ENCODE assay signal across 1 cellular context in the genomic region with DNA sequence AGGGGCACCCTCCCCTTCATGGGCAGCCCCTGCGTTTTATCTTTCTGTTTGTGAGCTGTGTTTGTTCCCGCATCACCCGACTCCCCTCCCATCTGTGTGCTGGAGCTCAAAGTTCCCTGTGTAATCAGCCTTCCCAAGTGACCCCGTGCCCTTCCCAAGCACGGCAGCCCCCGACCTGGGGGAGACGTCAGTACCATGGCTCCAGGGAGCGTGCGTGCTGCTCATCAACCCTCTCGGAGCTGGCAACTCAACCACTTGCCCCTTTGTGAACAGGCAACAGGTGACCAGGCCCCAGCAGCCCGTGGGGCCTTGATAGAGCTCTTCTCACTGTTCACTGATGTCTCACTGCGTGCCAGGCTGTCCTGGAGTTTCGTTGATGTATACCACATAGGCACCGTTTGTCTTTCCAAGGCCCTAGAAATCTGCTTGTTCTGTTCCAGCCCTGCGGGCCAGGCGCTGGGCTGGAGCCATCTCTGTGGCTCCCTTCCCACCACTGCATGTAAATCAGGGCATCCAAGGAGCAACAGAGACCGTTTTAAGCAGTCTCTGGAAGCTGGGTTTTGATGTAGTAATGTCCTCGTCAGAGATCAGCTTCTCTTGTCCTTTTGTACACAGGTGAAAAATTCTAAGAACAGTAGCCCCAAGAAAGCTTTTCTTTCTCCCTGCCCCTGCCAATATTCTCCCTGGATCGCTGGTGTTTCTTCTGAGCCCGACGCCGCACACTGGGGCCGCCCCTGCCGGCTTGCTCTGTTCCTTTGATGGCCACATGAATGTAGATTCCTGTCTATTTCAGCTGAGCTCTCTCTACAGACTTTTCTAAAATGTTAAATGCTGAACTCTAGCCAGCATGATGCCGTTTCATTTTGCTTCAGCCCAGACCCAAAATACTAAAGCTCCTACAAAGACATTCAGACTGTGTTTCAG.
TF ChIP-seq lines count a peak whose summit lies in the region.

No MANE protein-coding gene starts in this region.

TF ChIP-seq in HepG2, 621 proteins besides CTCF, POLR2A, EP300 and RAD21 (continued from another document and continues in another):
- TF ChIP-seq SRSF4 (IDR thresholded peaks at IDR 0.05; ENCODE audit: low read depth, low read length, poor library complexity, severe bottlenecking) (no peak), KLF13 (CRISPR knock-in tag; IDR thresholded peaks at IDR 0.05) (no peak), MATR3 (CRISPR knock-in tag; IDR thresholded peaks at IDR 0.05) (no peak), XRCC5 (optimal IDR thresholded peaks at IDR 0.05; ENCODE audit: low read length) (peak; percentile 81), RBM22 (optimal IDR thresholded peaks at IDR 0.05; ENCODE audit: low read length) (no peak), ZMYM4 (CRISPR knock-in tag; IDR thresholded peaks at IDR 0.05) (peak; percentile 76; the same call in 1 of the 2 replicates), ZNF878 (CRISPR knock-in tag; IDR thresholded peaks at IDR 0.05) (no peak), ZNF264 (CRISPR knock-in tag; IDR thresholded peaks at IDR 0.05) (peak; percentile 12; the same call in 1 of the 2 replicates), SNAI1 (CRISPR knock-in tag; IDR thresholded peaks at IDR 0.05; ENCODE audit: borderline replicate concordance) (no peak), KDM3A (CRISPR knock-in tag; IDR thresholded peaks at IDR 0.05; ENCODE audit: low read depth) (no peak), NCOR1 (IDR thresholded peaks at IDR 0.05; ENCODE audit: borderline replicate concordance, low read length) (peak; percentile 32; the same call in 1 of the 2 replicates), SALL1 (CRISPR knock-in tag; IDR thresholded peaks at IDR 0.05) (peak; percentile 95), YEATS4 (CRISPR knock-in tag; IDR thresholded peaks at IDR 0.05; ENCODE audit: borderline replicate concordance) (no peak; the same call in 1 of the 2 replicates), HNRNPK (IDR thresholded peaks at IDR 0.05; ENCODE audit: low read depth, low read length, poor library complexity, severe bottlenecking) (no peak), NONO (IDR thresholded peaks at IDR 0.05) (no peak), NONO (CRISPR knock-in tag; conservative IDR thresholded peaks at IDR 0.05) (peak; percentile 62; the same call in 1 of the 2 replicates), ZBTB7A (CRISPR knock-in tag; IDR thresholded peaks at IDR 0.05) (peak; percentile 91), ZNF441 (CRISPR knock-in tag; IDR thresholded peaks at IDR 0.05; ENCODE audit: borderline replicate concordance) (peak; percentile 18; the same call in 1 of the 2 replicates), DMAP1 (CRISPR knock-in tag; IDR thresholded peaks at IDR 0.05) (no peak), KLF11 (CRISPR knock-in tag; IDR thresholded peaks at IDR 0.05) (no peak), SMARCC2 (IDR thresholded peaks at IDR 0.05) (no peak), SP2 (CRISPR knock-in tag; IDR thresholded peaks at IDR 0.05) (no peak), ZNF296 (CRISPR knock-in tag; conservative IDR thresholded peaks at IDR 0.05) (no peak), JUND (CRISPR knock-in tag; IDR thresholded peaks at IDR 0.05) (0 out of 2 replicates have a peak, but pooled peaks have one; percentile 16), REPIN1 (CRISPR knock-in tag; IDR thresholded peaks at IDR 0.05; ENCODE audit: borderline replicate concordance, low read depth) (0 out of 2 replicates have a peak, but pooled peaks have one; percentile 9), MED8 (CRISPR knock-in tag; IDR thresholded peaks at IDR 0.05; ENCODE audit: insufficient replicate concordance) (no peak), FOXJ3 (CRISPR knock-in tag; IDR thresholded peaks at IDR 0.05; ENCODE audit: borderline replicate concordance) (no peak), ZFP62 (CRISPR knock-in tag; IDR thresholded peaks at IDR 0.05) (no peak), ZNF207 (IDR thresholded peaks at IDR 0.05; ENCODE audit: borderline replicate concordance) (no peak), RORA (CRISPR knock-in tag; IDR thresholded peaks at IDR 0.05) (no peak)
- TF ChIP-seq, protein P1, sequence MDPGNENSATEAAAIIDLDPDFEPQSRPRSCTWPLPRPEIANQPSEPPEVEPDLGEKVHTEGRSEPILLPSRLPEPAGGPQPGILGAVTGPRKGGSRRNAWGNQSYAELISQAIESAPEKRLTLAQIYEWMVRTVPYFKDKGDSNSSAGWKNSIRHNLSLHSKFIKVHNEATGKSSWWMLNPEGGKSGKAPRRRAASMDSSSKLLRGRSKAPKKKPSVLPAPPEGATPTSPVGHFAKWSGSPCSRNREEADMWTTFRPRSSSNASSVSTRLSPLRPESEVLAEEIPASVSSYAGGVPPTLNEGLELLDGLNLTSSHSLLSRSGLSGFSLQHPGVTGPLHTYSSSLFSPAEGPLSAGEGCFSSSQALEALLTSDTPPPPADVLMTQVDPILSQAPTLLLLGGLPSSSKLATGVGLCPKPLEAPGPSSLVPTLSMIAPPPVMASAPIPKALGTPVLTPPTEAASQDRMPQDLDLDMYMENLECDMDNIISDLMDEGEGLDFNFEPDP (CRISPR knock-in tag; conservative IDR thresholded peaks at IDR 0.05), result no peak
- TF ChIP-seq, protein P2, sequence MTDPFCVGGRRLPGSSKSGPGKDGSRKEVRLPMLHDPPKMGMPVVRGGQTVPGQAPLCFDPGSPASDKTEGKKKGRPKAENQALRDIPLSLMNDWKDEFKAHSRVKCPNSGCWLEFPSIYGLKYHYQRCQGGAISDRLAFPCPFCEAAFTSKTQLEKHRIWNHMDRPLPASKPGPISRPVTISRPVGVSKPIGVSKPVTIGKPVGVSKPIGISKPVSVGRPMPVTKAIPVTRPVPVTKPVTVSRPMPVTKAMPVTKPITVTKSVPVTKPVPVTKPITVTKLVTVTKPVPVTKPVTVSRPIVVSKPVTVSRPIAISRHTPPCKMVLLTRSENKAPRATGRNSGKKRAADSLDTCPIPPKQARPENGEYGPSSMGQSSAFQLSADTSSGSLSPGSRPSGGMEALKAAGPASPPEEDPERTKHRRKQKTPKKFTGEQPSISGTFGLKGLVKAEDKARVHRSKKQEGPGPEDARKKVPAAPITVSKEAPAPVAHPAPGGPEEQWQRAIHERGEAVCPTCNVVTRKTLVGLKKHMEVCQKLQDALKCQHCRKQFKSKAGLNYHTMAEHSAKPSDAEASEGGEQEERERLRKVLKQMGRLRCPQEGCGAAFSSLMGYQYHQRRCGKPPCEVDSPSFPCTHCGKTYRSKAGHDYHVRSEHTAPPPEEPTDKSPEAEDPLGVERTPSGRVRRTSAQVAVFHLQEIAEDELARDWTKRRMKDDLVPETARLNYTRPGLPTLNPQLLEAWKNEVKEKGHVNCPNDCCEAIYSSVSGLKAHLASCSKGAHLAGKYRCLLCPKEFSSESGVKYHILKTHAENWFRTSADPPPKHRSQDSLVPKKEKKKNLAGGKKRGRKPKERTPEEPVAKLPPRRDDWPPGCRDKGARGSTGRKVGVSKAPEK (CRISPR knock-in tag; IDR thresholded peaks at IDR 0.05; ENCODE audit: borderline replicate concordance), result no peak
- TF ChIP-seq, protein P3, sequence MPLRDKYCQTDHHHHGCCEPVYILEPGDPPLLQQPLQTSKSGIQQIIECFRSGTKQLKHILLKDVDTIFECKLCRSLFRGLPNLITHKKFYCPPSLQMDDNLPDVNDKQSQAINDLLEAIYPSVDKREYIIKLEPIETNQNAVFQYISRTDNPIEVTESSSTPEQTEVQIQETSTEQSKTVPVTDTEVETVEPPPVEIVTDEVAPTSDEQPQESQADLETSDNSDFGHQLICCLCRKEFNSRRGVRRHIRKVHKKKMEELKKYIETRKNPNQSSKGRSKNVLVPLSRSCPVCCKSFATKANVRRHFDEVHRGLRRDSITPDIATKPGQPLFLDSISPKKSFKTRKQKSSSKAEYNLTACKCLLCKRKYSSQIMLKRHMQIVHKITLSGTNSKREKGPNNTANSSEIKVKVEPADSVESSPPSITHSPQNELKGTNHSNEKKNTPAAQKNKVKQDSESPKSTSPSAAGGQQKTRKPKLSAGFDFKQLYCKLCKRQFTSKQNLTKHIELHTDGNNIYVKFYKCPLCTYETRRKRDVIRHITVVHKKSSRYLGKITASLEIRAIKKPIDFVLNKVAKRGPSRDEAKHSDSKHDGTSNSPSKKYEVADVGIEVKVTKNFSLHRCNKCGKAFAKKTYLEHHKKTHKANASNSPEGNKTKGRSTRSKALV (CRISPR knock-in tag; IDR thresholded peaks at IDR 0.05), result no peak
- TF ChIP-seq, protein P4, sequence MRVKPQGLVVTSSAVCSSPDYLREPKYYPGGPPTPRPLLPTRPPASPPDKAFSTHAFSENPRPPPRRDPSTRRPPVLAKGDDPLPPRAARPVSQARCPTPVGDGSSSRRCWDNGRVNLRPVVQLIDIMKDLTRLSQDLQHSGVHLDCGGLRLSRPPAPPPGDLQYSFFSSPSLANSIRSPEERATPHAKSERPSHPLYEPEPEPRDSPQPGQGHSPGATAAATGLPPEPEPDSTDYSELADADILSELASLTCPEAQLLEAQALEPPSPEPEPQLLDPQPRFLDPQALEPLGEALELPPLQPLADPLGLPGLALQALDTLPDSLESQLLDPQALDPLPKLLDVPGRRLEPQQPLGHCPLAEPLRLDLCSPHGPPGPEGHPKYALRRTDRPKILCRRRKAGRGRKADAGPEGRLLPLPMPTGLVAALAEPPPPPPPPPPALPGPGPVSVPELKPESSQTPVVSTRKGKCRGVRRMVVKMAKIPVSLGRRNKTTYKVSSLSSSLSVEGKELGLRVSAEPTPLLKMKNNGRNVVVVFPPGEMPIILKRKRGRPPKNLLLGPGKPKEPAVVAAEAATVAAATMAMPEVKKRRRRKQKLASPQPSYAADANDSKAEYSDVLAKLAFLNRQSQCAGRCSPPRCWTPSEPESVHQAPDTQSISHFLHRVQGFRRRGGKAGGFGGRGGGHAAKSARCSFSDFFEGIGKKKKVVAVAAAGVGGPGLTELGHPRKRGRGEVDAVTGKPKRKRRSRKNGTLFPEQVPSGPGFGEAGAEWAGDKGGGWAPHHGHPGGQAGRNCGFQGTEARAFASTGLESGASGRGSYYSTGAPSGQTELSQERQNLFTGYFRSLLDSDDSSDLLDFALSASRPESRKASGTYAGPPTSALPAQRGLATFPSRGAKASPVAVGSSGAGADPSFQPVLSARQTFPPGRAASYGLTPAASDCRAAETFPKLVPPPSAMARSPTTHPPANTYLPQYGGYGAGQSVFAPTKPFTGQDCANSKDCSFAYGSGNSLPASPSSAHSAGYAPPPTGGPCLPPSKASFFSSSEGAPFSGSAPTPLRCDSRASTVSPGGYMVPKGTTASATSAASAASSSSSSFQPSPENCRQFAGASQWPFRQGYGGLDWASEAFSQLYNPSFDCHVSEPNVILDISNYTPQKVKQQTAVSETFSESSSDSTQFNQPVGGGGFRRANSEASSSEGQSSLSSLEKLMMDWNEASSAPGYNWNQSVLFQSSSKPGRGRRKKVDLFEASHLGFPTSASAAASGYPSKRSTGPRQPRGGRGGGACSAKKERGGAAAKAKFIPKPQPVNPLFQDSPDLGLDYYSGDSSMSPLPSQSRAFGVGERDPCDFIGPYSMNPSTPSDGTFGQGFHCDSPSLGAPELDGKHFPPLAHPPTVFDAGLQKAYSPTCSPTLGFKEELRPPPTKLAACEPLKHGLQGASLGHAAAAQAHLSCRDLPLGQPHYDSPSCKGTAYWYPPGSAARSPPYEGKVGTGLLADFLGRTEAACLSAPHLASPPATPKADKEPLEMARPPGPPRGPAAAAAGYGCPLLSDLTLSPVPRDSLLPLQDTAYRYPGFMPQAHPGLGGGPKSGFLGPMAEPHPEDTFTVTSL (CRISPR knock-in tag; IDR thresholded peaks at IDR 0.05; ENCODE audit: borderline replicate concordance), result peak; percentile 33; the same call in 1 of the 2 replicates
- TF ChIP-seq, protein P5, sequence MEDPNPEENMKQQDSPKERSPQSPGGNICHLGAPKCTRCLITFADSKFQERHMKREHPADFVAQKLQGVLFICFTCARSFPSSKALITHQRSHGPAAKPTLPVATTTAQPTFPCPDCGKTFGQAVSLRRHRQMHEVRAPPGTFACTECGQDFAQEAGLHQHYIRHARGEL (CRISPR knock-in tag; IDR thresholded peaks at IDR 0.05), result no peak
- TF ChIP-seq, protein P6, sequence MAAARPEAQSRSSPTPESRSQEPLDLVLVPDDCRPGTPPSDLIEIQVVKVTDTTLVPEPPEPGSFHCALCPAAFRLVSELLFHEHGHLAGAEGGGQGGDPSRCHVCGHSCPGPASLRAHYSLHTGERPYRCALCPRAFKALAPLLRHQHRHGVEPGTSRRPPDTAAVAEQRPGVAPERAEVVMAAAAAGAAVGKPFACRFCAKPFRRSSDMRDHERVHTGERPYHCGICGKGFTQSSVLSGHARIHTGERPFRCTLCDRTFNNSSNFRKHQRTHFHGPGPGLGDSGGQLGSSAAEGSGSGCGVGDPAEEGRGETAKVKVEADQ (CRISPR knock-in tag; IDR thresholded peaks at IDR 0.05; ENCODE audit: borderline replicate concordance), result no peak
- TF ChIP-seq, protein P7, sequence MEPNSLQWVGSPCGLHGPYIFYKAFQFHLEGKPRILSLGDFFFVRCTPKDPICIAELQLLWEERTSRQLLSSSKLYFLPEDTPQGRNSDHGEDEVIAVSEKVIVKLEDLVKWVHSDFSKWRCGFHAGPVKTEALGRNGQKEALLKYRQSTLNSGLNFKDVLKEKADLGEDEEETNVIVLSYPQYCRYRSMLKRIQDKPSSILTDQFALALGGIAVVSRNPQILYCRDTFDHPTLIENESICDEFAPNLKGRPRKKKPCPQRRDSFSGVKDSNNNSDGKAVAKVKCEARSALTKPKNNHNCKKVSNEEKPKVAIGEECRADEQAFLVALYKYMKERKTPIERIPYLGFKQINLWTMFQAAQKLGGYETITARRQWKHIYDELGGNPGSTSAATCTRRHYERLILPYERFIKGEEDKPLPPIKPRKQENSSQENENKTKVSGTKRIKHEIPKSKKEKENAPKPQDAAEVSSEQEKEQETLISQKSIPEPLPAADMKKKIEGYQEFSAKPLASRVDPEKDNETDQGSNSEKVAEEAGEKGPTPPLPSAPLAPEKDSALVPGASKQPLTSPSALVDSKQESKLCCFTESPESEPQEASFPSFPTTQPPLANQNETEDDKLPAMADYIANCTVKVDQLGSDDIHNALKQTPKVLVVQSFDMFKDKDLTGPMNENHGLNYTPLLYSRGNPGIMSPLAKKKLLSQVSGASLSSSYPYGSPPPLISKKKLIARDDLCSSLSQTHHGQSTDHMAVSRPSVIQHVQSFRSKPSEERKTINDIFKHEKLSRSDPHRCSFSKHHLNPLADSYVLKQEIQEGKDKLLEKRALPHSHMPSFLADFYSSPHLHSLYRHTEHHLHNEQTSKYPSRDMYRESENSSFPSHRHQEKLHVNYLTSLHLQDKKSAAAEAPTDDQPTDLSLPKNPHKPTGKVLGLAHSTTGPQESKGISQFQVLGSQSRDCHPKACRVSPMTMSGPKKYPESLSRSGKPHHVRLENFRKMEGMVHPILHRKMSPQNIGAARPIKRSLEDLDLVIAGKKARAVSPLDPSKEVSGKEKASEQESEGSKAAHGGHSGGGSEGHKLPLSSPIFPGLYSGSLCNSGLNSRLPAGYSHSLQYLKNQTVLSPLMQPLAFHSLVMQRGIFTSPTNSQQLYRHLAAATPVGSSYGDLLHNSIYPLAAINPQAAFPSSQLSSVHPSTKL (CRISPR knock-in tag; IDR thresholded peaks at IDR 0.05), result peak; percentile 75
- TF ChIP-seq, protein P8, sequence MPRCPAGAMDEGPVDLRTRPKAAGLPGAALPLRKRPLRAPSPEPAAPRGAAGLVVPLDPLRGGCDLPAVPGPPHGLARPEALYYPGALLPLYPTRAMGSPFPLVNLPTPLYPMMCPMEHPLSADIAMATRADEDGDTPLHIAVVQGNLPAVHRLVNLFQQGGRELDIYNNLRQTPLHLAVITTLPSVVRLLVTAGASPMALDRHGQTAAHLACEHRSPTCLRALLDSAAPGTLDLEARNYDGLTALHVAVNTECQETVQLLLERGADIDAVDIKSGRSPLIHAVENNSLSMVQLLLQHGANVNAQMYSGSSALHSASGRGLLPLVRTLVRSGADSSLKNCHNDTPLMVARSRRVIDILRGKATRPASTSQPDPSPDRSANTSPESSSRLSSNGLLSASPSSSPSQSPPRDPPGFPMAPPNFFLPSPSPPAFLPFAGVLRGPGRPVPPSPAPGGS (CRISPR knock-in tag; IDR thresholded peaks at IDR 0.05), result no peak
